In the genomic region with DNA sequence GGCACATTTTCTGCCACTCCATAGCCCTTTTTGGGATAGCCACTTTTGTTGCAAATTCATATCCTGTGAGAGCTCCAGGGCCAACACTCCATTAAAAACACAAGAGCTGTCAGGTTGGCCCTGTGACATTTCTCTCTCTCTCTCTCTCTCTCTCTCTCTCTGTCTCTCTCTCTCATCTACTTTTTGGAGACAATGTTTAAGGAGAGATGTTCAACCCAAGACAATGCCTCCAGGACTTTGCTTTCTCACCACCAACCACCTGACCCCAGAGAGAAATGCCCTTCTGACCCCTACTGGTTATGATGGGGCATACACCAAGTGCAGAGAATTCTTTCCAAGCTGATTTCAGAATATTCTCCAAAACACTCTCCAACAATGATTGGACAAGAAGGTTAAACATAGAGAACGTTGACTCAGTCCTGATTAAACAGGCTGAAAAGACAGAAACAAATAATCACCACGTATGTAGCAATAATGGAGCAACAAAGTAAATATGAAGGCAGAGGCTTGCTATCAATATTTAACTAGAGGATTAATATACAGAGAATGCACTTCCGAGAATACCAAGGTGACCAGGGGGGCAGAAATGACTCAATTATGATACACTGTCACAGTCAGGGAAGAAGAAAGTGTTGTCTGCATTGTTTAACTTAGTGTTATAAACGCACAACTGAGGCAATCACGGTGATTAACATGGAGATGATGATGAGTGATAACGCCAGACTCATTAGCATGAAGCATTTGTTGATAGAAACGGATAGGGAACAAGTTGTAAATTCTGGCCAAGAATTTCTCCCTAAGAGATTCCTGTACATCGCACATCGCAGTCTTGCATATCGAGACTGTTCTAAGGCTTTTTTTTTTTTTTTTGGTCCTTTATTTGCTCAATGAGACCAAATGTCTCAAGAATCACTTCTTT, we compare ENCODE assay signal across 1 cellular context.
TF ChIP-seq lines count a peak whose summit lies in the region.

No MANE protein-coding gene starts in this region.

TF ChIP-seq in WTC11, 78 proteins besides CTCF, POLR2A, EP300 and RAD21 (continued from another document):
- no peak for TF ChIP-seq AFF4 (CRISPR knock-in tag; IDR thresholded peaks at IDR 0.05; ENCODE audit: borderline replicate concordance)
- TF ChIP-seq, protein P1, sequence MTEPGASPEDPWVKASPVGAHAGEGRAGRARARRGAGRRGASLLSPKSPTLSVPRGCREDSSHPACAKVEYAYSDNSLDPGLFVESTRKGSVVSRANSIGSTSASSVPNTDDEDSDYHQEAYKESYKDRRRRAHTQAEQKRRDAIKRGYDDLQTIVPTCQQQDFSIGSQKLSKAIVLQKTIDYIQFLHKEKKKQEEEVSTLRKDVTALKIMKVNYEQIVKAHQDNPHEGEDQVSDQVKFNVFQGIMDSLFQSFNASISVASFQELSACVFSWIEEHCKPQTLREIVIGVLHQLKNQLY (CRISPR knock-in tag; IDR thresholded peaks at IDR 0.05): no peak
